Comparison of ENCODE assay signal across 16 cellular contexts in the genomic region with DNA sequence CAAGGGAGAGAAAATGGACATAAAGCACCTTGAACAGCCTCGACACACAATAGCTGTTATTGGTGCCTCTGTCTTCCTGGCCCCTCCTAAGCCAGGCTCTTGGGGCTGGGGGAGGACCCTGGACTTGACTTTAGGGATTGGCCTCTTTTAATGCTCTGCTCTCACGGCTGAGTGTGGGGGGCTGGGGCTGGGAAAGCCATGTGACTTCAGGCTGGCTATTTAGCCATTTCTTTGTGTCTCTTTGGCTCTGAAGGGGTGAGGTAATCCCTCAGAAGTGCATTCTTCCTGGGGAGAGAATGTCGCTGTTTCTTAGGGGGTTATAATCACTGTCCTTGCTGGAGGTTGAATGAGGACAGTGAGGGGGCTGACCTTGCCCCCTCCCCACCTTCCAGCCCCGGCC. TPM values are rescaled to one million over a fixed set of nuclear protein-coding genes. Genes with fewer than 3 reads are reported as not detected.
DNase-seq lines count a peak whose midpoint lies in the region; ATAC-seq and TF ChIP-seq lines count a peak whose summit lies in the region.
"Had no signal": no experiment of that assay in that cellular context is flagged by ENCODE, and none has a peak within 500 bp of the region (broad histone marks: within the 10 kb centered on the region; RNA-seq: fewer than 3 reads in every experiment).

No MANE protein-coding gene starts in this region.

- peaks cover 4% of the 10 kb centered on the region; the same call in 1 of the 2 replicates for H3K9me3 Mint-ChIP-seq in WTC11
- no peaks in the 10 kb centered on the region for H3K9me3 Mint-ChIP-seq in CD4-positive, alpha-beta T cell
- H3K9me3 Mint-ChIP-seq: activated CD4-positive, alpha-beta memory T cell treated with anti-CD3 and anti-CD28 coated beads, Interleukin-2, amount 10 ng/mL, durations not matched to agents 7 days and 5 days; effector memory CD8-positive, alpha-beta T cell had no signal

- TF ChIP-seq CTCF in WTC11 (IDR thresholded peaks at IDR 0.05) (no peak), upper lobe of right lung (IDR thresholded peaks at IDR 0.05) (no peak)
- TF ChIP-seq CTCF in CD4-positive, alpha-beta T cell (IDR thresholded peaks at IDR 0.05) = no peak

- H3K9me3 ChIP-seq in mesodermal cell (ENCODE audit: control insufficient read depth, low read length) (no peaks in the 10 kb centered on the region), upper lobe of right lung (no peaks in the 10 kb centered on the region)
- no peaks in the 10 kb centered on the region for H3K9me3 ChIP-seq in CD4-positive, alpha-beta T cell (ENCODE audit: control insufficient read depth, low read length)

- CTCF ChIA-PET in WTC11 (lab: Charles Lee) = no interaction called here
- CTCF ChIA-PET in CD4-positive, alpha-beta T cell (lab: Charles Lee) = no interaction called here

- intact Hi-C loops in upper lobe of right lung (cut with DNase I) = no loop called here
- intact Hi-C loops in CD4-positive, alpha-beta T cell (cut with DNase I, micrococcal nuclease) = no loop called here

- ATAC-seq in WTC11 (peak; percentile 85), upper lobe of right lung (peak; percentile 23), GM19351 (IDR thresholded peaks at IDR 0.05; ENCODE audit: unreplicated experiment) (no peak), GM18870 (IDR thresholded peaks at IDR 0.05; ENCODE audit: unreplicated experiment) (no peak)
- no peak for ATAC-seq in CD4-positive, alpha-beta T cell (ENCODE audit: poor library complexity)
- ATAC-seq: effector memory CD8-positive, alpha-beta T cell; foreskin keratinocyte had no signal

- H3K36me3 ChIP-seq in mesodermal cell (ENCODE audit: control insufficient read depth, insufficient read depth, low read length) = no peaks in the 10 kb centered on the region
- no peaks in the 10 kb centered on the region for H3K36me3 ChIP-seq in upper lobe of right lung

- peaks cover 13% of the 10 kb centered on the region for H3K4me1 Mint-ChIP-seq in WTC11
- no peaks in the 10 kb centered on the region for H3K4me1 Mint-ChIP-seq in CD4-positive, alpha-beta T cell (ENCODE audit: low read depth)
- H3K4me1 Mint-ChIP-seq: activated CD4-positive, alpha-beta memory T cell treated with anti-CD3 and anti-CD28 coated beads, Interleukin-2, amount 10 ng/mL, durations not matched to agents 7 days and 5 days had no signal

- H3K27ac ChIP-seq in mesodermal cell (ENCODE audit: low read depth, low read length, severe bottlenecking) (peak overlapping the region; percentile 82), upper lobe of right lung (no peak overlapping the region)
- no peak overlapping the region for H3K27ac ChIP-seq in CD4-positive, alpha-beta T cell (ENCODE audit: low read depth, low read length)
- H3K27ac ChIP-seq: foreskin keratinocyte, RWPE1 had no signal

- H3K4me1 ChIP-seq in mesodermal cell (ENCODE audit: control insufficient read depth, insufficient read depth, low read length, poor library complexity, severe bottlenecking) (peaks cover 40% of the 10 kb centered on the region), upper lobe of right lung (peaks cover 15% of the 10 kb centered on the region)
- H3K4me1 ChIP-seq: foreskin keratinocyte had no signal

- H3K36me3 Mint-ChIP-seq in WTC11 = no peaks in the 10 kb centered on the region
- no peaks in the 10 kb centered on the region for H3K36me3 Mint-ChIP-seq in CD4-positive, alpha-beta T cell (ENCODE audit: low read depth)

- 20 to 30% methylated on average over 2 to 3 of the region's 4 CpGs for WGBS in mesodermal cell (ENCODE audit: insufficient coverage in 2 of 2), 2 experiments

- H3K4me3 Mint-ChIP-seq in WTC11 = no peak overlapping the region
- no peak overlapping the region for H3K4me3 Mint-ChIP-seq in CD4-positive, alpha-beta T cell
- H3K4me3 Mint-ChIP-seq: activated CD4-positive, alpha-beta memory T cell treated with anti-CD3 and anti-CD28 coated beads, Interleukin-2, amount 10 ng/mL, durations not matched to agents 7 days and 5 days; effector memory CD8-positive, alpha-beta T cell had no signal

- H3K4me3 ChIP-seq in mesodermal cell (ENCODE audit: extremely low read depth, insufficient read depth, low read length, poor library complexity, severe bottlenecking) = no peak overlapping the region
- H3K4me3 ChIP-seq in upper lobe of right lung = no peak overlapping the region

- no peaks in the 10 kb centered on the region for H3K27me3 ChIP-seq in upper lobe of right lung
- H3K27me3 ChIP-seq in CD4-positive, alpha-beta T cell (ENCODE audit: control insufficient read depth, insufficient read depth, low read length) = no peaks in the 10 kb centered on the region

- H3K27ac Mint-ChIP-seq in WTC11 = no peak overlapping the region
- no peak overlapping the region for H3K27ac Mint-ChIP-seq in CD4-positive, alpha-beta T cell
- H3K27ac Mint-ChIP-seq: activated CD4-positive, alpha-beta memory T cell treated with anti-CD3 and anti-CD28 coated beads, Interleukin-2, amount 10 ng/mL, durations not matched to agents 7 days and 5 days; effector memory CD8-positive, alpha-beta T cell had no signal

- DNase-seq in NCI-H2029 (lab: John Stamatoyannopoulos, UW) (peak; percentile 21), NCI-H2029 treated with DMSO at 0.1 percent for 48 hours (lab: John Stamatoyannopoulos, UW) (no peak), WTC11 (ENCODE audit: low spot score) (no peak), upper lobe of right lung (no peak)
- no peak for DNase-seq in CD4-positive, alpha-beta T cell
- DNase-seq: 8988T; activated CD4-positive, alpha-beta memory T cell treated with anti-CD3 and anti-CD28 coated beads, Interleukin-2, amount 10 ng/mL, durations not matched to agents 7 days and 5 days; activated effector memory CD4-positive, alpha-beta T cell treated with Interleukin-2 at 50 U/mL for 16 hours; effector memory CD8-positive, alpha-beta T cell; foreskin keratinocyte; kidney; NCI-H510A had no signal

- POLR2A ChIA-PET in WTC11 (lab: Charles Lee) = no interaction called here
- POLR2A ChIA-PET in CD4-positive, alpha-beta T cell (lab: Charles Lee) = no interaction called here

- no peaks in the 10 kb centered on the region; the same call in 1 of the 2 replicates for H3K27me3 Mint-ChIP-seq in WTC11 (ENCODE audit: low read depth)
- H3K27me3 Mint-ChIP-seq in CD4-positive, alpha-beta T cell = no peaks in the 10 kb centered on the region

TF ChIP-seq in WTC11, 78 proteins besides CTCF, POLR2A, EP300 and RAD21 (continues in another document):
- TF ChIP-seq, protein P1, sequence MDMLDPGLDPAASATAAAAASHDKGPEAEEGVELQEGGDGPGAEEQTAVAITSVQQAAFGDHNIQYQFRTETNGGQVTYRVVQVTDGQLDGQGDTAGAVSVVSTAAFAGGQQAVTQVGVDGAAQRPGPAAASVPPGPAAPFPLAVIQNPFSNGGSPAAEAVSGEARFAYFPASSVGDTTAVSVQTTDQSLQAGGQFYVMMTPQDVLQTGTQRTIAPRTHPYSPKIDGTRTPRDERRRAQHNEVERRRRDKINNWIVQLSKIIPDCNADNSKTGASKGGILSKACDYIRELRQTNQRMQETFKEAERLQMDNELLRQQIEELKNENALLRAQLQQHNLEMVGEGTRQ (CRISPR knock-in tag; IDR thresholded peaks at IDR 0.05) = peak; percentile 75
- TF ChIP-seq, protein P2, sequence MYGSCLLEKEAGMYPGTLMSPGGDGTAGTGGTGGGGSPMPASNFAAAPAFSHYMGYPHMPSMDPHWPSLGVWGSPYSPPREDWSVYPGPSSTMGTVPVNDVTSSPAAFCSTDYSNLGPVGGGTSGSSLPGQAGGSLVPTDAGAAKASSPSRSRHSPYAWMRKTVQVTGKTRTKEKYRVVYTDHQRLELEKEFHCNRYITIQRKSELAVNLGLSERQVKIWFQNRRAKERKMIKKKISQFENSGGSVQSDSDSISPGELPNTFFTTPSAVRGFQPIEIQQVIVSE (CRISPR knock-in tag; IDR thresholded peaks at IDR 0.05; ENCODE audit: borderline replicate concordance) = no peak
- TF ChIP-seq, protein P3, sequence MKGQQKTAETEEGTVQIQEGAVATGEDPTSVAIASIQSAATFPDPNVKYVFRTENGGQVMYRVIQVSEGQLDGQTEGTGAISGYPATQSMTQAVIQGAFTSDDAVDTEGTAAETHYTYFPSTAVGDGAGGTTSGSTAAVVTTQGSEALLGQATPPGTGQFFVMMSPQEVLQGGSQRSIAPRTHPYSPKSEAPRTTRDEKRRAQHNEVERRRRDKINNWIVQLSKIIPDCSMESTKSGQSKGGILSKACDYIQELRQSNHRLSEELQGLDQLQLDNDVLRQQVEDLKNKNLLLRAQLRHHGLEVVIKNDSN (CRISPR knock-in tag; IDR thresholded peaks at IDR 0.05) = peak; percentile 55; the same call in 1 of the 2 replicates
- TF ChIP-seq NFE2L1 (CRISPR knock-in tag; IDR thresholded peaks at IDR 0.05) (no peak), HMGA2 (CRISPR knock-in tag; IDR thresholded peaks at IDR 0.05) (no peak), CREB1 (CRISPR knock-in tag; IDR thresholded peaks at IDR 0.05) (no peak), JAZF1 (CRISPR knock-in tag; IDR thresholded peaks at IDR 0.05) (no peak), JUN (CRISPR knock-in tag; IDR thresholded peaks at IDR 0.05) (no peak)

RNA-seq across cellular contexts. Expression of a gene that starts 26.2 kb away (rescaled TPM):
- total RNA-seq in WTC11 (2021) (59.1 to 72.9 TPM (median 63.1 TPM) in 3 replicates), upper lobe of right lung (30.3 TPM)
- 47.9 TPM for polyA plus RNA-seq in mesodermal cell (2013, experiment 1 of 2)
- polyA plus RNA-seq in mesodermal cell (2013, experiment 2 of 2) = 47.0 TPM
- total RNA-seq in CD4-positive, alpha-beta T cell = 1 to 10 TPM; 5.8 to 6.1 TPM

Comparison
In these comparisons a context has a peak if more than half of its experiments do, and no peak if none do; other contexts are left out.
1. ATAC-seq: peak in WTC11 (single experiment) and upper lobe of right lung (single experiment); none in CD4-positive, alpha-beta T cell (single experiment), GM19351 (single experiment) and GM18870 (single experiment).